ENCODE assay signal across 8 cellular contexts in the genomic region with DNA sequence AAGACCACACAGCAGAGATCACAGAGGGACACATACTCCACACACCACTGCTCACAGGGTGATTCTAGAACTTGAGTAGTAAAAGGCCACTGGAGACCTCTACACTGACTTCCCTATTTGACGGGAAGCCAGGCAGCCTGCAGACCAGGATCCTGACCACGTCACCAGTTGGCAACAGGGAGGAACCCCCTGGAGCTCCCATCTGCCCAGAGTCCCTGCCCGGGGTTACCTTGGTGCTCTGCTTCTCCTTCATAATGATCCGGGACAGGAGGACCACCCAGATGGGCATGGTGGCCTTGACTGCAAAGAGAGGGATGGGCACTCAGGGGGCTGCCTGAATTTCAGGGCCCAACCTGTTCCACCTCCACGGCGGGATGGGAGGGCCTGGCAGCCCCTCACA. TPM values are rescaled to one million over a fixed set of nuclear protein-coding genes. Genes with fewer than 3 reads are reported as not detected.
DNase-seq lines count a peak whose midpoint lies in the region; ATAC-seq and TF ChIP-seq lines count a peak whose summit lies in the region.

No MANE protein-coding gene starts in this region.

- peak overlapping the region; percentile 93 for H3K27ac ChIP-seq in PC-9
- H3K27ac ChIP-seq in neuronal stem cell (replicated peaks; ENCODE audit: low read length): no peak overlapping the region

- H2BK15ac ChIP-seq in neuronal stem cell (ENCODE audit: low read length): no peak overlapping the region

- H3K36me3 Mint-ChIP-seq in activated naive CD4-positive, alpha-beta T cell treated with anti-CD3 and anti-CD28 coated beads for 36 hours (ENCODE audit: low read depth): peaks cover 23% of the 10 kb centered on the region
- peaks cover 19% of the 10 kb centered on the region for H3K36me3 Mint-ChIP-seq in endothelial cell (ENCODE audit: low read depth, unreplicated experiment)

- no peak for ATAC-seq in GM21529 (IDR thresholded peaks at IDR 0.05; ENCODE audit: unreplicated experiment)

- H2BK120ac ChIP-seq in neuronal stem cell (ENCODE audit: low read depth, low read length): no peak overlapping the region

- no peak overlapping the region for H2BK5ac ChIP-seq in neuronal stem cell (ENCODE audit: low read length)

- H3K79me1 ChIP-seq in neuronal stem cell (ENCODE audit: low read depth, low read length): peaks cover 13% of the 10 kb centered on the region

- CTCF ChIA-PET in activated naive CD4-positive, alpha-beta T cell treated with anti-CD3 and anti-CD28 coated beads for 36 hours (lab: Charles Lee): no interaction called here
- CTCF ChIA-PET in PC-9 (lab: Charles Lee): no interaction called here

- no peak overlapping the region for H2AK5ac ChIP-seq in neuronal stem cell (ENCODE audit: low read depth, low read length)

- H3K9ac ChIP-seq in neuronal stem cell (ENCODE audit: low read depth, low read length, poor library complexity): peak overlapping the region; percentile 64

- H4K20me1 ChIP-seq in PC-9 (ENCODE audit: insufficient read depth): peaks cover 15% of the 10 kb centered on the region

- peak overlapping the region; percentile 83 for H3K4me3 Mint-ChIP-seq in activated naive CD4-positive, alpha-beta T cell treated with anti-CD3 and anti-CD28 coated beads for 36 hours
- peak overlapping the region; percentile 88 for H3K4me3 Mint-ChIP-seq in endothelial cell (ENCODE audit: unreplicated experiment)

- H2BK12ac ChIP-seq in neuronal stem cell (ENCODE audit: low read length): no peak overlapping the region

- no peak overlapping the region for H3K4ac ChIP-seq in neuronal stem cell (ENCODE audit: low read length)

- H3K9me2 ChIP-seq in PC-9 (ENCODE audit: insufficient read depth): no peaks in the 10 kb centered on the region

- no peak for DNase-seq in activated naive CD4-positive, alpha-beta T cell treated with anti-CD3 and anti-CD28 coated beads for 36 hours
- no peak for DNase-seq in activated naive CD4-positive, alpha-beta T cell treated with Interleukin-2 at 50 U/mL for 16 hours
- no peak for DNase-seq in PC-9
- no peak for DNase-seq in endothelial cell (ENCODE audit: low spot score)
- no peak for DNase-seq in neuronal stem cell (ENCODE audit: low spot score)
- no peak for DNase-seq in NCI-H345 treated with DMSO at 0.1 percent for 48 hours (lab: John Stamatoyannopoulos, UW; ENCODE audit: unreplicated experiment)
- DNase-seq in effector CD4-positive, alpha-beta T cell: no peak

- H2AFZ ChIP-seq in PC-9: peak overlapping the region; percentile 69
- H2AFZ ChIP-seq in neuronal stem cell (ENCODE audit: low read length): peak overlapping the region; percentile 97

- no peak for TF ChIP-seq CTCF in PC-9 (conservative IDR thresholded peaks at IDR 0.05)
- no peak for TF ChIP-seq CTCF in endothelial cell (IDR thresholded peaks at IDR 0.05; ENCODE audit: unreplicated experiment)

- no peak overlapping the region for H3K27ac Mint-ChIP-seq in activated naive CD4-positive, alpha-beta T cell treated with anti-CD3 and anti-CD28 coated beads for 36 hours
- peak overlapping the region; percentile 48 for H3K27ac Mint-ChIP-seq in endothelial cell (ENCODE audit: unreplicated experiment)

- peak overlapping the region; percentile 84 for H3K4me3 ChIP-seq in PC-9
- peak overlapping the region; percentile 81 to 100 for H3K4me3 ChIP-seq in neuronal stem cell (ENCODE audit: low read length in 2 of 2)

- H3K4me1 ChIP-seq in PC-9 (replicated peaks; ENCODE audit: insufficient read depth) (peaks cover 46% of the 10 kb centered on the region), neuronal stem cell (ENCODE audit: control insufficient read depth in 2 of 2, insufficient read depth in 1 of 2, low read depth in 1 of 2, low read length in 2 of 2) (peaks cover 6 to 9% of the 10 kb centered on the region in 2 donors)

- peaks cover 51% of the 10 kb centered on the region for H3F3A ChIP-seq in PC-9 (ENCODE audit: insufficient read depth, low read depth)

- H3K14ac ChIP-seq in neuronal stem cell (ENCODE audit: low read length): no peak overlapping the region

- H3K4me1 Mint-ChIP-seq in activated naive CD4-positive, alpha-beta T cell treated with anti-CD3 and anti-CD28 coated beads for 36 hours (ENCODE audit: low read depth): peaks cover 59% of the 10 kb centered on the region
- peaks cover 16% of the 10 kb centered on the region for H3K4me1 Mint-ChIP-seq in endothelial cell (ENCODE audit: unreplicated experiment)

- POLR2A ChIA-PET in PC-9 (lab: Charles Lee; ENCODE audit: unreplicated experiment): no interaction called here

- peak overlapping the region; percentile 94 for H3K4me2 ChIP-seq in PC-9
- H3K4me2 ChIP-seq in neuronal stem cell (ENCODE audit: insufficient read depth, low read length, poor library complexity, severe bottlenecking): peak overlapping the region; percentile 84

- no peak overlapping the region for H3K18ac ChIP-seq in neuronal stem cell (ENCODE audit: low read length)

- H3K36me3 ChIP-seq in PC-9 (ENCODE audit: low read depth) (peaks cover 9% of the 10 kb centered on the region), neuronal stem cell (replicated peaks in 1 of 2; ENCODE audit: control insufficient read depth in 2 of 2, insufficient read depth in 2 of 2, low read length in 2 of 2) (peaks cover 25 to 61% of the 10 kb centered on the region in 2 donors)

- no peaks in the 10 kb centered on the region for H3K27me3 Mint-ChIP-seq in activated naive CD4-positive, alpha-beta T cell treated with anti-CD3 and anti-CD28 coated beads for 36 hours (ENCODE audit: low read depth)
- H3K27me3 Mint-ChIP-seq in endothelial cell (ENCODE audit: unreplicated experiment): peaks cover 21% of the 10 kb centered on the region

- H3K9me3 ChIP-seq in PC-9 (ENCODE audit: insufficient read depth, low read depth) (no peaks in the 10 kb centered on the region), neuronal stem cell (replicated peaks in 1 of 2; ENCODE audit: control insufficient read depth in 2 of 2, insufficient read depth in 1 of 2, low read depth in 1 of 2, low read length in 2 of 2) (no peaks in the 10 kb centered on the region)

- no peaks in the 10 kb centered on the region for H3K9me3 Mint-ChIP-seq in activated naive CD4-positive, alpha-beta T cell treated with anti-CD3 and anti-CD28 coated beads for 36 hours
- no peaks in the 10 kb centered on the region for H3K9me3 Mint-ChIP-seq in endothelial cell (ENCODE audit: unreplicated experiment)

- no CpG with 5 or more reads among the region's 6 CpGs for WGBS in neuronal stem cell (ENCODE audit: extremely low coverage in 2 of 2, insufficient read length in 2 of 2, insufficient replicate concordance in 1 of 2), 2 donors

- no peak overlapping the region for H4K8ac ChIP-seq in neuronal stem cell (ENCODE audit: low read depth, low read length)

- BruUV-seq in PC-9 (replicated peaks; lab: Mats Ljungman, UMichigan): no TSS peak

- intact Hi-C loops in activated naive CD4-positive, alpha-beta T cell treated with anti-CD3 and anti-CD28 coated beads for 36 hours (cut with micrococcal nuclease): no loop called here
- intact Hi-C loops in PC-9 (cut with micrococcal nuclease; ENCODE audit: unreplicated experiment): no loop called here

- H3K23ac ChIP-seq in neuronal stem cell (ENCODE audit: low read depth, low read length, poor library complexity): peak overlapping the region; percentile 44

- H4K91ac ChIP-seq in neuronal stem cell (ENCODE audit: low read depth, low read length, poor library complexity): no peak overlapping the region

- no peaks in the 10 kb centered on the region for H3K27me3 ChIP-seq in PC-9 (ENCODE audit: insufficient read depth, low read depth)
- no peaks in the 10 kb centered on the region for H3K27me3 ChIP-seq in neuronal stem cell (ENCODE audit: control insufficient read depth in 3 of 3, insufficient read depth in 3 of 3, low read depth in 1 of 3, low read length in 3 of 3)

- peaks cover 89% of the 10 kb centered on the region for H3K79me2 ChIP-seq in PC-9 (ENCODE audit: low read depth)

RNA-seq across cellular contexts. Expression of a gene that starts 0.9 kb away (rescaled TPM):
- total RNA-seq in activated naive CD4-positive, alpha-beta T cell treated with anti-CD3 and anti-CD28 coated beads for 36 hours: 10 to 100 TPM; 21.7 to 22.1 TPM
- total RNA-seq in PC-9 (2021): 61.0 and 65.3 TPM in 2 replicates
- total RNA-seq in endothelial cell (ENCODE audit: unreplicated experiment): 29.7 TPM
- 23.9 TPM for polyA plus RNA-seq in neuronal stem cell (2013, experiment 1 of 2)
- polyA plus RNA-seq in neuronal stem cell (2013, experiment 2 of 2): 24.3 TPM

RNA-seq across cellular contexts. Expression of a gene that starts 29.0 kb away (rescaled TPM):
- total RNA-seq in activated naive CD4-positive, alpha-beta T cell treated with anti-CD3 and anti-CD28 coated beads for 36 hours: 10 to 100 TPM; 54.4 to 54.7 TPM
- total RNA-seq in PC-9 (2021): 47.7 and 52.9 TPM in 2 replicates
- 66.5 TPM for total RNA-seq in endothelial cell (ENCODE audit: unreplicated experiment)
- 40.7 TPM for polyA plus RNA-seq in neuronal stem cell (2013, experiment 1 of 2)
- 40.6 TPM for polyA plus RNA-seq in neuronal stem cell (2013, experiment 2 of 2)

RNA-seq across cellular contexts. Expression of a gene that starts 56.7 kb away (rescaled TPM):
- 10 to 100 TPM; 11.3 to 11.9 TPM for total RNA-seq in activated naive CD4-positive, alpha-beta T cell treated with anti-CD3 and anti-CD28 coated beads for 36 hours
- total RNA-seq in PC-9 (2021) (11.9 and 13.0 TPM in 2 replicates), endothelial cell (ENCODE audit: unreplicated experiment) (13.3 TPM)
- polyA plus RNA-seq in neuronal stem cell (2013, experiment 1 of 2): 4.4 TPM
- polyA plus RNA-seq in neuronal stem cell (2013, experiment 2 of 2): 4.7 TPM
